Comparison of ENCODE assay signal across 10 cellular contexts in the genomic region with DNA sequence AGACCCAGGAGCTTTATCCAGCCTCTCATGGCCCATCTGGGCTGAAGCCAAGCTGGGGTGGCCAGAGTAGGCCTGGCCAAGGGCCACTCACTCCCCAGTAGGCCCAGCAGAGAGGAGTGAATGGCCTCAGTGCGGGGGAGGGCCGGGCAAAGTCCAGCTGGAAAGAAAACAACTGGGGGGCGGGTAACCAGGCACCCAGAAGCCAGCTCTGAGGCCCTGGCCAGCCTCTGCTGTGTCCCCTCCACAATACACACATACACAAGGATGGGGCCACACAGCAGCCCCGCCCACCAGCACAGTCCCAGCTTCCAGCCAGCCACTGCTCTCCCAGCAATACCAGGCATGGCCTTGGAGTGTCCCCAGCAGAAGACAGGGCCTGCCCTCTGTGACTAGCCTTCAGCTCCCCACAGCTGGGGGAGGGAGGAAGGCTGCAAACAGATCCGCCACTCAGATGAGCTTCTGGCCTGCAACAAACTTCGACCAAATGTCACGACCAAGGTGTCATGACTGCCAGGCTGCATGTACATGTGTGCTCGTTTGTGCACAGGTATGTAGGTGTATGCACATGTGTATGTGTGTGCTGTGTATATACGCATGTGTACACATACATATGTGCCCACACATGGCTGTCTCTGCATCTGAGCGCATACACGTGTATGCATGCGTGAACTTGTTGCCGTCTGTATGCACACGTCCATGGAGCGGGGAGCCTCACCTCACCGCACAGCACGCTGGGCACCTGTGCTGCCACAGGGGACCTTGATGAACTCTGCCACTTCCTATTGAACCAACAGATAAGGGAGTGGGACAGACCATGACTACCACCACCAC. TPM values are rescaled to one million over a fixed set of nuclear protein-coding genes. Genes with fewer than 3 reads are reported as not detected.
DNase-seq lines count a peak whose midpoint lies in the region; ATAC-seq and TF ChIP-seq lines count a peak whose summit lies in the region.
"Had no signal": no experiment of that assay in that cellular context is flagged by ENCODE, and none has a peak within 500 bp of the region (broad histone marks: within the 10 kb centered on the region; RNA-seq: fewer than 3 reads in every experiment).

No MANE protein-coding gene starts in this region.

- no peaks in the 10 kb centered on the region for H3K27me3 Mint-ChIP-seq in central memory CD8-positive, alpha-beta T cell
- no peaks in the 10 kb centered on the region for H3K27me3 Mint-ChIP-seq in memory B cell

- H3K27ac ChIP-seq in HUES48 (ENCODE audit: low read depth, low read length) (peak overlapping the region; percentile 51), uterus (peak overlapping the region in 1 of 2 donors; percentile 1)

- ATAC-seq in central memory CD8-positive, alpha-beta T cell (replicated peaks; ENCODE audit: extremely low read depth, poor library complexity, severe bottlenecking) = no peak
- ATAC-seq in memory B cell (ENCODE audit: low read depth) = no peak
- no peak for ATAC-seq in HG03354 (IDR thresholded peaks at IDR 0.05; ENCODE audit: poor library complexity, severe bottlenecking, unreplicated experiment)
- no peak for ATAC-seq in GM21390 (IDR thresholded peaks at IDR 0.05; ENCODE audit: unreplicated experiment)

- peak overlapping the region; percentile 29 for H3K27ac Mint-ChIP-seq in central memory CD8-positive, alpha-beta T cell (ENCODE audit: low read depth)
- peak overlapping the region; percentile 62 for H3K27ac Mint-ChIP-seq in memory B cell

- peaks cover 11% of the 10 kb centered on the region for H3K36me3 Mint-ChIP-seq in central memory CD8-positive, alpha-beta T cell (ENCODE audit: insufficient read depth)
- no peaks in the 10 kb centered on the region for H3K36me3 Mint-ChIP-seq in memory B cell

- H3K9me3 ChIP-seq in HUES48 (ENCODE audit: control insufficient read depth, insufficient read depth, low read length) (no peaks in the 10 kb centered on the region), uterus (no peaks in the 10 kb centered on the region)

- H3K4me3 ChIP-seq in HUES48 (ENCODE audit: low read depth, low read length) = no peak overlapping the region
- H3K4me3 ChIP-seq in uterus = no peak overlapping the region

- H3K36me3 ChIP-seq in HUES48 (ENCODE audit: control insufficient read depth, insufficient read depth, low read length) (peaks cover 23% of the 10 kb centered on the region), uterus (no peaks in the 10 kb centered on the region)

- DNase-seq in Ammon's horn (ENCODE audit: low spot score) (peak; percentile 97), memory B cell (ENCODE audit: low spot score in 2 of 2) (no peak), uterus (no peak), NCI-H2107 treated with DMSO at 0.1 percent for 48 hours (lab: John Stamatoyannopoulos, UW; ENCODE audit: unreplicated experiment) (no peak)
- DNase-seq in central memory CD8-positive, alpha-beta T cell (ENCODE audit: low spot score in 2 of 2) = no peak
- DNase-seq: SHP77 treated with DMSO at 0.1 percent for 48 hours had no signal

- H3K4me1 Mint-ChIP-seq in central memory CD8-positive, alpha-beta T cell = peaks cover 53% of the 10 kb centered on the region
- peaks cover 38% of the 10 kb centered on the region for H3K4me1 Mint-ChIP-seq in memory B cell

- H3K9me3 Mint-ChIP-seq in central memory CD8-positive, alpha-beta T cell = no peaks in the 10 kb centered on the region
- H3K9me3 Mint-ChIP-seq in memory B cell = no peaks in the 10 kb centered on the region

- H3K9ac ChIP-seq in HUES48 (ENCODE audit: low read depth, low read length) = no peak overlapping the region

- TF ChIP-seq CTCF in uterus (IDR thresholded peaks at IDR 0.05) = no peak

- TF ChIP-seq POLR2A in uterus (IDR thresholded peaks at IDR 0.05) = no peak

- H3K4me3 Mint-ChIP-seq in central memory CD8-positive, alpha-beta T cell = no peak overlapping the region
- peak overlapping the region; percentile 9 for H3K4me3 Mint-ChIP-seq in memory B cell

- H3K4me1 ChIP-seq in HUES48 (ENCODE audit: control insufficient read depth, insufficient read depth, low read length) (peaks cover 53% of the 10 kb centered on the region), uterus (peaks cover 0 to 38% of the 10 kb centered on the region in 2 donors)

- H3K27me3 ChIP-seq in HUES48 (ENCODE audit: control insufficient read depth, insufficient read depth, low read length) (no peaks in the 10 kb centered on the region), uterus (no peaks in the 10 kb centered on the region)

- intact Hi-C loops in uterus (cut with DNase I; ENCODE audit: low total_unique reads) = no loop called here

RNA-seq across cellular contexts. Expression of a gene that starts 5.0 kb away (rescaled TPM):
- total RNA-seq in uterus = 10 to 100 TPM; 20.0 to 79.2 (median 67.4) TPM

RNA-seq across cellular contexts. Expression of a gene that starts 18.3 kb away (rescaled TPM):
- total RNA-seq in uterus = not detected
- total RNA-seq: fibroblast of villous mesenchyme had no signal
